ENCODE assay signal across 20 cellular contexts in genomic region chr11:29447821-29448220, GRCh38.
"Had no signal": no experiment of that assay in that cellular context is flagged by ENCODE, and none has a peak within 500 bp of the region (broad histone marks: within the 10 kb centered on the region; RNA-seq: fewer than 3 reads in every experiment).

No MANE protein-coding gene starts in this region.

- H3K27me3 Mint-ChIP-seq: central memory CD8-positive, alpha-beta T cell; dendritic cell treated with granulocyte-macrophage colony-stimulating factor and Interleukin-4, amounts not matched to agents 40 ng/mL and 50 ng/mL, for 4 days; effector memory CD8-positive, alpha-beta T cell; memory B cell had no signal

- H3K4me2 ChIP-seq: hepatocyte had no signal

- H3K9me3 Mint-ChIP-seq: dendritic cell treated with granulocyte-macrophage colony-stimulating factor and Interleukin-4, amounts not matched to agents 40 ng/mL and 50 ng/mL, for 4 days had no signal

- H3K4me1 ChIP-seq: colonic mucosa, esophagus muscularis mucosa, foreskin keratinocyte, gastroesophageal sphincter, lower lobe of right lung had no signal

- H3K36me3 ChIP-seq: colonic mucosa, esophagus muscularis mucosa, gastroesophageal sphincter, heart left ventricle, lower lobe of right lung had no signal

- H3K4me3 ChIP-seq: colonic mucosa, esophagus muscularis mucosa, gastroesophageal sphincter, heart left ventricle, hepatocyte, lower lobe of right lung, mucosa of descending colon had no signal

- H3K4me3 Mint-ChIP-seq: central memory CD8-positive, alpha-beta T cell; dendritic cell treated with granulocyte-macrophage colony-stimulating factor and Interleukin-4, amounts not matched to agents 40 ng/mL and 50 ng/mL, for 4 days; effector memory CD8-positive, alpha-beta T cell; immature natural killer cell; memory B cell had no signal

- H3K9me3 ChIP-seq: colonic mucosa, esophagus muscularis mucosa, gastroesophageal sphincter, heart left ventricle, lower lobe of right lung had no signal

- H3K27ac ChIP-seq: colonic mucosa, esophagus muscularis mucosa, foreskin keratinocyte, gastroesophageal sphincter, heart left ventricle, hepatocyte, lower lobe of right lung had no signal

- H2AFZ ChIP-seq: hepatocyte had no signal

- H3K36me3 Mint-ChIP-seq: immature natural killer cell, memory B cell had no signal

- H3K27me3 ChIP-seq: colonic mucosa, esophagus muscularis mucosa, foreskin keratinocyte, gastroesophageal sphincter, heart left ventricle, hepatocyte had no signal

- H3K4me1 Mint-ChIP-seq: central memory CD8-positive, alpha-beta T cell; immature natural killer cell; memory B cell had no signal

- H3K27ac Mint-ChIP-seq: dendritic cell treated with granulocyte-macrophage colony-stimulating factor and Interleukin-4, amounts not matched to agents 40 ng/mL and 50 ng/mL, for 4 days; effector memory CD8-positive, alpha-beta T cell; immature natural killer cell; memory B cell had no signal

- DNase-seq: cerebellar nuclear complex; colonic mucosa; cortex of kidney; effector CD8-positive, alpha-beta T cell; effector memory CD8-positive, alpha-beta T cell; foreskin keratinocyte; heart left ventricle; immature natural killer cell; islet precursor cell; kidney; left colon; left ventricle myocardium superior; lower lobe of right lung; mucosa of descending colon had no signal
